Comparison of ENCODE assay signal across 40 cellular contexts in the genomic region with DNA sequence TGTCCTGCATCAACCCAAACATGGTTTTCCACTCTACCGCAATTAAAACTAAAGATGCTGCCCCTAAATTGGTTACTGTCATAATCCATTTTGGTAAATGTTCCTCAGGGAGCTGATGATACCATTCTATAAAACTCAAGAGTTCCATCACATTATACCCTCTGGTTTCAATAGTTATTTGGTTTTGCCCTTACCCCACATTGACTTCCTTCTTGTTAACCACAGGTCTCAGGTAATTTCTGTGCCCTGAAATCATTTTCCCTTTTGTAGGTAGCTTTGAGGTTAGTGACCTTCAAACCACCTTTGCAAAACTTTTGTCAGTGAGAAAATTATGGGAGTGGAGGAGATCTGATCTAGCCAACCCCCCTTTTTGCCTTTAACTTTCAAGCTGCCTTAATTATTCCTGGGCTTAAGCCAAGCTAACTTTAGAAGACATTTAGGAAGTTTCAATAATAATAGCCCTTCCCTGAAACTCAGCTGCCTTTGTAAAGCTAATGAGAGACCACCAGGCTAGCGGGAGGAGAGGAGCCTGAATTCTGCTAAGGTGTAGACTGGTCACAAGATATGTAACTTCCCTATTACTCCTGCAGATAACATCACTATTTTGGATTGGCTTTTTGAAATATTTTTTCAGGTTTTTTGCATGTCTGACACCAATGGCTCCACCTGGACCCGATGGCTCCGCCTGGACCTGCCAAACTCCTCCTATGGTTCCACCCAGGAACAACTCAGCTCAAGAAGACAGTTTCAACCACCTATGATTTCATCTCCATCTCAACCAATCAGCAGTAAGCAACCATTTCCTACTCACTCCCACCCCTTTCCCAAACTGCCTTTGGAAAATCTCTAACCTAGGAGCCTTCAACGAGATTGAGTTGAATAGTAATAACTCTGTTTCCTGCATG.
DNase-seq lines count a peak whose midpoint lies in the region; ATAC-seq and FAIRE-seq lines count a peak whose summit lies in the region.
"Had no signal": no experiment of that assay in that cellular context is flagged by ENCODE, and none has a peak within 500 bp of the region (broad histone marks: within the 10 kb centered on the region; RNA-seq: fewer than 3 reads in every experiment).

No MANE protein-coding gene starts in this region.

- no peak for DNase-seq in CD4-positive, CD25-positive, alpha-beta regulatory T cell
- no peak for DNase-seq in effector memory CD8-positive, alpha-beta T cell
- peak; percentile 63 for DNase-seq in iPS-NIHi7 (ENCODE audit: extremely low spot score)
- DNase-seq in urothelium cell line (ENCODE audit: low spot score) = no peak
- DNase-seq in hepatic stellate cell (ENCODE audit: low spot score) = no peak
- DNase-seq in SKM-1 treated with dmso at 0.1 percent for 144 hours (lab: John Stamatoyannopoulos, UW; ENCODE audit: unreplicated experiment) = no peak
- DNase-seq: ACHN; activated CD4-positive, alpha-beta T cell treated with anti-CD3 and anti-CD28 coated beads, Interleukin-2, amount 10 ng/mL, durations not matched to agents 24 days and 14 days; activated effector memory CD4-positive, alpha-beta T cell treated with anti-CD3 and anti-CD28 coated beads, Interleukin-2, amount 50 U/mL, for 16 hours; activated T-cell treated with anti-CD3 and anti-CD28 coated beads, Interleukin-2, amount 50 U/mL, for 1 hour; CD8-positive, alpha-beta memory T cell; DMS 273 treated with DMSO at 0.1 percent for 48 hours; dorsolateral prefrontal cortex; foreskin melanocyte; HCEC 1CT; Kasumi-1; kidney glomerular epithelial cell; midbrain; MV-4-11; naive B cell; NCI-H1436 treated with DMSO at 0.1 percent for 48 hours; NCI-H2107; NCI-H345; NCI-H69; Peyer's patch; SIG-M5; sigmoid colon; stimulated activated CD4-positive, alpha-beta T cell treated with anti-CD3 and anti-CD28 coated beads, Interleukin-4, amount 100 ng/mL, for 24 hours; T-cell; thyroid gland; WERI-Rb-1 had no signal

- ATAC-seq in CD4-positive, CD25-positive, alpha-beta regulatory T cell (ENCODE audit: low read depth in 2 of 2) = no peak
- peak; percentile 49 for ATAC-seq in effector memory CD8-positive, alpha-beta T cell (replicated peaks)
- ATAC-seq in GM19463 (IDR thresholded peaks at IDR 0.05; ENCODE audit: unreplicated experiment) = no peak
- ATAC-seq: GM12878, HepG2, T-cell had no signal

- no peak overlapping the region for H3K4me3 Mint-ChIP-seq in CD4-positive, CD25-positive, alpha-beta regulatory T cell
- no peak overlapping the region for H3K4me3 Mint-ChIP-seq in effector memory CD8-positive, alpha-beta T cell
- H3K4me3 Mint-ChIP-seq: activated CD4-positive, alpha-beta T cell treated with anti-CD3 and anti-CD28 coated beads, Interleukin-2, amount 10 ng/mL, durations not matched to agents 24 days and 14 days; activated naive CD8-positive, alpha-beta T cell; B cell; CD8-positive, alpha-beta memory T cell; T-cell had no signal

- peaks cover 5% of the 10 kb centered on the region for H3K4me1 ChIP-seq in CD4-positive, CD25-positive, alpha-beta regulatory T cell (ENCODE audit: control insufficient read depth, insufficient read depth, low read length, poor library complexity, severe bottlenecking)
- H3K4me1 ChIP-seq in HUES6 (ENCODE audit: control insufficient read depth, insufficient read depth, low read length) = peaks cover 42% of the 10 kb centered on the region
- H3K4me1 ChIP-seq: breast epithelium, Peyer's patch, prostate gland, sigmoid colon, thyroid gland had no signal

- no peaks in the 10 kb centered on the region for H3K36me3 ChIP-seq in CD4-positive, CD25-positive, alpha-beta regulatory T cell (ENCODE audit: control insufficient read depth, insufficient read depth, low read length)
- no peaks in the 10 kb centered on the region for H3K36me3 ChIP-seq in HUES6 (ENCODE audit: control insufficient read depth, insufficient read depth, low read length)
- H3K36me3 ChIP-seq: breast epithelium, Peyer's patch, prostate gland, sigmoid colon, thyroid gland, WERI-Rb-1 had no signal

- no peaks in the 10 kb centered on the region for H3K27me3 Mint-ChIP-seq in CD4-positive, CD25-positive, alpha-beta regulatory T cell
- H3K27me3 Mint-ChIP-seq in effector memory CD8-positive, alpha-beta T cell = peaks cover 0 to 1% of the 10 kb centered on the region in 2 donors
- H3K27me3 Mint-ChIP-seq: activated CD4-positive, alpha-beta T cell treated with anti-CD3 and anti-CD28 coated beads, Interleukin-2, amount 10 ng/mL, durations not matched to agents 24 days and 14 days; activated naive CD8-positive, alpha-beta T cell; naive B cell had no signal

- H3K27ac ChIP-seq in CD4-positive, CD25-positive, alpha-beta regulatory T cell (ENCODE audit: insufficient read depth, low read length, poor library complexity, severe bottlenecking) = no peak overlapping the region
- H3K27ac ChIP-seq in HUES6 (ENCODE audit: low read depth, low read length) = peak overlapping the region; percentile 73
- H3K27ac ChIP-seq: breast epithelium, dorsolateral prefrontal cortex, hepatocyte, Peyer's patch, prostate gland, sigmoid colon, thyroid gland, WERI-Rb-1 had no signal

- peaks cover 8 to 18% (median 14%) of the 10 kb centered on the region in 4 donors for H3K4me1 Mint-ChIP-seq in CD4-positive, CD25-positive, alpha-beta regulatory T cell
- peaks cover 14 to 17% of the 10 kb centered on the region in 2 donors for H3K4me1 Mint-ChIP-seq in effector memory CD8-positive, alpha-beta T cell (ENCODE audit: low read depth in 2 of 2)
- H3K4me1 Mint-ChIP-seq: activated CD4-positive, alpha-beta T cell treated with anti-CD3 and anti-CD28 coated beads, Interleukin-2, amount 10 ng/mL, durations not matched to agents 24 days and 14 days; B cell had no signal

- H3K4me3 ChIP-seq in CD4-positive, CD25-positive, alpha-beta regulatory T cell (ENCODE audit: low read depth, low read length) = no peak overlapping the region
- peak overlapping the region; percentile 36 for H3K4me3 ChIP-seq in HUES6 (ENCODE audit: low read depth, low read length)
- H3K4me3 ChIP-seq: breast epithelium, dorsolateral prefrontal cortex, GM12878, hepatocyte, Peyer's patch, prostate gland, sigmoid colon, thyroid gland had no signal

- peak overlapping the region in 2 of 3 donors; percentile 5 to 38 for H3K27ac Mint-ChIP-seq in CD4-positive, CD25-positive, alpha-beta regulatory T cell
- H3K27ac Mint-ChIP-seq in effector memory CD8-positive, alpha-beta T cell = peak overlapping the region in 1 of 2 donors; percentile 16
- H3K27ac Mint-ChIP-seq: activated CD4-positive, alpha-beta T cell treated with anti-CD3 and anti-CD28 coated beads, Interleukin-2, amount 10 ng/mL, durations not matched to agents 24 days and 14 days; activated naive CD8-positive, alpha-beta T cell; B cell; T-cell had no signal

- FAIRE-seq in urothelium cell line (lab: Jason Lieb, UNC) = no peak
- FAIRE-seq: GM12878, HepG2 had no signal

- H3K27me3 ChIP-seq in CD4-positive, CD25-positive, alpha-beta regulatory T cell (ENCODE audit: control insufficient read depth, insufficient read depth, low read length) = no peaks in the 10 kb centered on the region
- H3K27me3 ChIP-seq in HUES6 (ENCODE audit: control insufficient read depth, insufficient read depth, low read length) = no peaks in the 10 kb centered on the region
- H3K27me3 ChIP-seq: breast epithelium, dorsolateral prefrontal cortex, hepatocyte, Peyer's patch, sigmoid colon, thyroid gland had no signal

- H3K36me3 Mint-ChIP-seq in CD4-positive, CD25-positive, alpha-beta regulatory T cell = no peaks in the 10 kb centered on the region
- H3K36me3 Mint-ChIP-seq in effector memory CD8-positive, alpha-beta T cell (ENCODE audit: insufficient read depth) = no peaks in the 10 kb centered on the region
- H3K36me3 Mint-ChIP-seq: activated naive CD8-positive, alpha-beta T cell; CD8-positive, alpha-beta memory T cell; naive B cell; T-cell had no signal

- H3K9me3 Mint-ChIP-seq in CD4-positive, CD25-positive, alpha-beta regulatory T cell = peaks cover 0 to 3% (median 0%) of the 10 kb centered on the region in 7 donors
- no peaks in the 10 kb centered on the region for H3K9me3 Mint-ChIP-seq in effector memory CD8-positive, alpha-beta T cell

- peak overlapping the region; percentile 27 for H3K9ac ChIP-seq in HUES6 (ENCODE audit: low read length)

- no peaks in the 10 kb centered on the region for H3K9me3 ChIP-seq in CD4-positive, CD25-positive, alpha-beta regulatory T cell (ENCODE audit: control insufficient read depth in 2 of 2, low read length in 2 of 2)
- no peaks in the 10 kb centered on the region for H3K9me3 ChIP-seq in HUES6 (ENCODE audit: control insufficient read depth, insufficient read depth, low read depth, low read length)
- H3K9me3 ChIP-seq: breast epithelium, Peyer's patch, prostate gland, thyroid gland had no signal
